Comparison of ENCODE assay signal across 23 cellular contexts in genomic region chr17:39077874-39078273, GRCh38.
A peak's percentile ranks its signal among the peaks of the same experiment; 100 is the strongest.
DNase-seq lines count a peak whose midpoint lies in the region; ATAC-seq, FAIRE-seq and TF ChIP-seq lines count a peak whose summit lies in the region.
"Had no signal": no experiment of that assay in that cellular context is flagged by ENCODE, and none has a peak within 500 bp of the region (broad histone marks: within the 10 kb centered on the region; RNA-seq: fewer than 3 reads in every experiment).

No MANE protein-coding gene starts in this region.

- dilution Hi-C loops in keratinocyte (cut with MboI; ENCODE audit: extremely low pct_ligation_motif_present, low sequenced_read_pairs) = no loop called here

- H3K36me3 ChIP-seq in BJ (ENCODE audit: control insufficient read depth, insufficient read depth, low read length) = no peaks in the 10 kb centered on the region
- H3K36me3 ChIP-seq in HCT116 (ENCODE audit: control insufficient read depth in 1 of 2, insufficient read depth in 2 of 2, low read length in 2 of 2) = no peaks in the 10 kb centered on the region
- H3K36me3 ChIP-seq in K562 (ENCODE audit: control insufficient read depth, insufficient read depth, low read length) = no peaks in the 10 kb centered on the region
- no peaks in the 10 kb centered on the region for H3K36me3 ChIP-seq in keratinocyte (ENCODE audit: control insufficient read depth in 2 of 2, extremely low read depth in 1 of 2, insufficient read depth in 2 of 2, low read length in 2 of 2)
- no peaks in the 10 kb centered on the region for H3K36me3 ChIP-seq in kidney (ENCODE audit: control insufficient read depth in 1 of 2, insufficient read depth in 2 of 2, low read length in 2 of 2)
- H3K36me3 ChIP-seq: ascending aorta had no signal

- TF ChIP-seq CTCF in BJ (IDR thresholded peaks at IDR 0.05; ENCODE audit: insufficient read depth, low read depth, low read length) (peak; percentile 16; the same call in 1 of the 2 replicates), HCT116 (IDR thresholded peaks at IDR 0.05 in 2 of 3, conservative IDR thresholded peaks at IDR 0.05 in 1 of 3; ENCODE audit: borderline replicate concordance in 1 of 3, insufficient read depth in 1 of 3, low read depth in 2 of 3, low read length in 2 of 3) (no peak), K562 (IDR thresholded peaks at IDR 0.05 in 2 of 3, conservative IDR thresholded peaks at IDR 0.05 in 1 of 3; ENCODE audit: insufficient read depth in 2 of 3, low read depth in 1 of 3, low read length in 3 of 3) (peak in 2 of 3 experiments; percentile 37 to 39; a peak in 2 of 6 replicates), keratinocyte (optimal IDR thresholded peaks at IDR 0.05 in 1 of 3, IDR thresholded peaks at IDR 0.05 in 1 of 3, conservative IDR thresholded peaks at IDR 0.05 in 1 of 3; ENCODE audit: extremely low read depth in 1 of 3, insufficient read depth in 2 of 3, low read length in 3 of 3) (peak in 2 of 3 experiments; percentile 19 to 43), kidney (IDR thresholded peaks at IDR 0.05; ENCODE audit: borderline replicate concordance, extremely low read depth, insufficient read depth) (no peak)

- H3K27me3 ChIP-seq in BJ (ENCODE audit: control insufficient read depth, insufficient read depth, low read length) (peaks cover 5% of the 10 kb centered on the region), HCT116 (ENCODE audit: insufficient read depth, low read length) (no peaks in the 10 kb centered on the region), K562 (ENCODE audit: control insufficient read depth in 2 of 2, insufficient read depth in 2 of 2, low read length in 2 of 2) (peaks cover 4 to 45% of the 10 kb centered on the region in 2 experiments; a peak in 3 of 5 replicates), keratinocyte (ENCODE audit: control insufficient read depth, extremely low read depth, insufficient read depth, low read length) (peaks cover 3% of the 10 kb centered on the region)
- H3K27me3 ChIP-seq: ascending aorta, tibial nerve had no signal

- no peak overlapping the region for H3K4me2 ChIP-seq in HCT116 (ENCODE audit: low read length)
- no peak overlapping the region for H3K4me2 ChIP-seq in K562 (ENCODE audit: insufficient read depth, low read length)
- no peak overlapping the region for H3K4me2 ChIP-seq in keratinocyte (ENCODE audit: control insufficient read depth, extremely low read depth, insufficient read depth, low read depth, low read length)

- H4K20me1 ChIP-seq in HCT116 (ENCODE audit: insufficient read depth) = no peaks in the 10 kb centered on the region
- H4K20me1 ChIP-seq in K562 (replicated peaks; ENCODE audit: control insufficient read depth, insufficient read depth, low read length) = no peaks in the 10 kb centered on the region; the same call in 1 of the 2 replicates
- no peaks in the 10 kb centered on the region for H4K20me1 ChIP-seq in keratinocyte (ENCODE audit: control insufficient read depth, extremely low read depth, insufficient read depth, low read length)

- FAIRE-seq in K562 (lab: Jason Lieb, UNC) (no peak), keratinocyte (lab: Jason Lieb, UNC) (no peak), kidney (lab: Jason Lieb, UNC) (no peak)
- FAIRE-seq: colon had no signal

- WGBS in K562 (ENCODE audit: insufficient coverage, low coverage, missing lambda C conversion rate) = 0% methylated on average over 3 of the region's 5 CpGs

- H3K9me2 ChIP-seq in HCT116 (ENCODE audit: insufficient read depth) = no peaks in the 10 kb centered on the region

- TF ChIP-seq EP300 in K562 (IDR thresholded peaks at IDR 0.05; ENCODE audit: low read length) = no peak

- BruUV-seq in HCT116 (replicated peaks; lab: Mats Ljungman, UMichigan) (no TSS peak), K562 (replicated peaks; lab: Mats Ljungman, UMichigan) (no TSS peak)

- H3K27ac ChIP-seq in HCT116 (ENCODE audit: low read depth, low read length) = no peak overlapping the region
- no peak overlapping the region for H3K27ac ChIP-seq in K562 (ENCODE audit: extremely low read depth, low read depth, low read length)
- H3K27ac ChIP-seq in keratinocyte (ENCODE audit: control insufficient read depth, insufficient read depth, low read length) = no peak overlapping the region
- no peak overlapping the region for H3K27ac ChIP-seq in kidney (ENCODE audit: low read depth in 2 of 2, low read length in 2 of 2)
- H3K27ac ChIP-seq: ascending aorta, parathyroid adenoma, tibial nerve had no signal

- TF ChIP-seq RAD21 in HCT116 (IDR thresholded peaks at IDR 0.05; ENCODE audit: low read depth) (peak; percentile 18; the same call in 1 of the 2 replicates), K562 (CRISPR knock-in tag; conservative IDR thresholded peaks at IDR 0.05 in 1 of 2, IDR thresholded peaks at IDR 0.05 in 1 of 2) (peak in 1 of 2 experiments; percentile 53; a peak in 2 of 4 replicates)

- H3K9ac ChIP-seq in HCT116 (ENCODE audit: low read length) (no peak overlapping the region), K562 (ENCODE audit: insufficient read depth in 1 of 2, low read depth in 2 of 2, low read length in 2 of 2) (no peak overlapping the region), keratinocyte (ENCODE audit: control insufficient read depth, extremely low read depth, insufficient read depth, low read length) (no peak overlapping the region), kidney (ENCODE audit: low read length in 2 of 2) (no peak overlapping the region)
- H3K9ac ChIP-seq: parathyroid adenoma had no signal

- POLR2A ChIA-PET in BJ (lab: Charles Lee) = no interaction called here
- POLR2A ChIA-PET in HCT116 (lab: Charles Lee) = no interaction called here
- POLR2A ChIA-PET in K562 (lab: Yijun Ruan, JAX) = no interaction called here

- ATAC-seq in HCT116 = no peak
- peak; percentile 37; the same call in 1 of the 3 replicates for ATAC-seq in K562
- ATAC-seq: Right ventricle myocardium inferior; sciatic nerve; stimulated activated naive B cell treated with anti-CD40 and anti-IgM and Interleukin-4, amounts not matched to agents 10 μg/mL and 1 μg/mL and 100 μg/mL, for 72 hours had no signal

- no peaks in the 10 kb centered on the region for H3K79me2 ChIP-seq in HCT116 (ENCODE audit: insufficient read depth, low read length)
- no peaks in the 10 kb centered on the region for H3K79me2 ChIP-seq in K562 (ENCODE audit: control insufficient read depth, insufficient read depth, low read length)
- no peaks in the 10 kb centered on the region for H3K79me2 ChIP-seq in keratinocyte (ENCODE audit: control insufficient read depth, insufficient read depth, low read length)
- H3K79me2 ChIP-seq: parathyroid adenoma had no signal

- CTCF ChIA-PET in BJ (lab: Yijun Ruan, JAX) (interaction anchor here (0.7 to 1.6 kb wide), 3 partner anchors 17 to 95 kb away, joined by 3 to 7 read pairs (median 3); no protein-coding TSS in a partner anchor), HCT116 (lab: Charles Lee) (no interaction called here), K562 (lab: Yijun Ruan, JAX; ENCODE audit: low intra/inter-chr PET ratio) (no interaction called here)

- H3K9me1 ChIP-seq in K562 (ENCODE audit: control insufficient read depth, insufficient read depth, low read length) (peaks cover 3% of the 10 kb centered on the region), keratinocyte (ENCODE audit: control insufficient read depth, extremely low read depth, insufficient read depth, low read length) (no peaks in the 10 kb centered on the region)

- no peak for TF ChIP-seq POLR2A in HCT116 (IDR thresholded peaks at IDR 0.05; ENCODE audit: borderline replicate concordance, extremely low read depth, insufficient read depth, insufficient read length)
- no peak for TF ChIP-seq POLR2A in K562 (conservative IDR thresholded peaks at IDR 0.05)

- H3K9me3 ChIP-seq in HCT116 (ENCODE audit: control insufficient read depth in 1 of 2, insufficient read depth in 1 of 2, low read depth in 1 of 2, low read length in 2 of 2) (no peaks in the 10 kb centered on the region), K562 (replicated peaks; ENCODE audit: control insufficient read depth, insufficient read depth, low read depth, low read length) (no peaks in the 10 kb centered on the region), keratinocyte (ENCODE audit: control insufficient read depth, low read depth, low read length) (no peaks in the 10 kb centered on the region), kidney (ENCODE audit: control insufficient read depth in 1 of 2, low read length in 2 of 2) (no peaks in the 10 kb centered on the region)
- H3K9me3 ChIP-seq: ascending aorta, tibial nerve had no signal

- in situ Hi-C loops in K562 (cut with MboI) = no loop called here

- H3K4me1 ChIP-seq in HCT116 (ENCODE audit: control insufficient read depth in 1 of 2, insufficient read depth in 2 of 2, low read length in 2 of 2) = no peaks in the 10 kb centered on the region
- 0 out of 5 replicates have a peak, but pooled peaks cover 0 to 4% of the 10 kb centered on the region in 2 experiments for H3K4me1 ChIP-seq in K562 (replicated peaks in 1 of 2; ENCODE audit: control insufficient read depth in 2 of 2, insufficient read depth in 2 of 2, low read length in 2 of 2)
- H3K4me1 ChIP-seq in keratinocyte (ENCODE audit: control insufficient read depth, extremely low read depth, insufficient read depth, low read length) = peaks cover 15% of the 10 kb centered on the region
- peaks cover 0 to 2% of the 10 kb centered on the region in 2 donors for H3K4me1 ChIP-seq in kidney (ENCODE audit: control insufficient read depth in 1 of 2, insufficient read depth in 1 of 2, low read depth in 1 of 2, low read length in 2 of 2)
- H3K4me1 ChIP-seq: ascending aorta had no signal

- no peak for DNase-seq in BJ (ENCODE audit: low read depth)
- DNase-seq in HCT116 (ENCODE audit: low read depth, low spot score) = no peak
- DNase-seq in K562 (ENCODE audit: extremely low read depth in 1 of 4, low spot score in 3 of 4) = no peak
- DNase-seq in keratinocyte (ENCODE audit: low read depth, low spot score) = no peak
- no peak for DNase-seq in activated CD4-positive, CD25-positive, alpha-beta regulatory T cell (lab: John Stamatoyannopoulos, UW)
- DNase-seq in NCI-H748 (lab: John Stamatoyannopoulos, UW; ENCODE audit: unreplicated experiment) = no peak
- no peak for DNase-seq in activated CD8-positive, alpha-beta memory T cell treated with anti-CD3 and anti-CD28 coated beads, Interleukin-2, amount 50 U/mL, for 4 hours
- no peak for DNase-seq in kidney
- DNase-seq: activated CD4-positive, alpha-beta T cell treated with anti-CD3 and anti-CD28 coated beads, Interleukin-2, amount 50 U/mL, for 48 hours; activated naive CD4-positive, alpha-beta T cell treated with Interleukin-2 at 50 U/mL for 16 hours; activated T-cell treated with anti-CD3 and anti-CD28 coated beads, Interleukin-2, amount 50 U/mL, for 24 hours; Calu3; KBM-7; mammary epithelial cell; NCI-H2029; NCI-H446 treated with DMSO at 0.1 percent for 48 hours; stimulated activated naive B cell treated with anti-CD40 and anti-IgM and Interleukin-4, amounts not matched to agents 10 μg/mL and 1 μg/mL and 100 μg/mL, for 72 hours had no signal

- intact Hi-C loops in HCT116 (cut with micrococcal nuclease) = no loop called here
- intact Hi-C loops in K562 (cut with micrococcal nuclease) = no loop called here
- intact Hi-C loops in kidney (cut with DNase I) = loop anchor here (10.0 kb wide), 1 partner anchor 67 kb away; no protein-coding TSS in a partner anchor

- H3K4me3 ChIP-seq in BJ (ENCODE audit: low read depth, low read length) (no peak overlapping the region), HCT116 (replicated peaks in 1 of 2; ENCODE audit: low read depth in 1 of 2, low read length in 2 of 2) (no peak overlapping the region), K562 (no peak overlapping the region), keratinocyte (ENCODE audit: control insufficient read depth in 2 of 3, extremely low read depth in 1 of 3, insufficient read depth in 2 of 3, low read depth in 1 of 3, low read length in 3 of 3) (no peak overlapping the region), kidney (ENCODE audit: low read length in 2 of 2) (no peak overlapping the region)
- H3K4me3 ChIP-seq: ascending aorta, tibial nerve had no signal

- RAD21 ChIA-PET in HCT116 (lab: Charles Lee; ENCODE audit: low non-redundant PET in 1 of 2, low total read pairs in 2 of 2, uncharacterized antibody in 2 of 2, unreplicated experiment in 2 of 2) = no interaction called here

- H2AFZ ChIP-seq in HCT116 (ENCODE audit: low read depth, low read length, poor library complexity, severe bottlenecking) (no peak overlapping the region), K562 (ENCODE audit: low read depth, low read length) (no peak overlapping the region), keratinocyte (ENCODE audit: control insufficient read depth, low read length) (no peak overlapping the region)
- H2AFZ ChIP-seq: parathyroid adenoma had no signal

Comparison
In these comparisons a context has a peak if more than half of its experiments do, and no peak if none do; other contexts are left out.
1. CTCF ChIP-seq: peak in BJ (single experiment), K562 (2 of 3) and keratinocyte (2 of 3); none in HCT116 (0 of 3) and kidney (single experiment).